23 cellular contexts compared by ENCODE assay signal in genomic region chr22:49590381-49590780, GRCh38.
"Had no signal": no experiment of that assay in that cellular context is flagged by ENCODE, and none has a peak within 500 bp of the region (broad histone marks: within the 10 kb centered on the region; RNA-seq: fewer than 3 reads in every experiment).

No MANE protein-coding gene starts in this region.

- H3K4me3 Mint-ChIP-seq: activated CD4-positive, alpha-beta memory T cell treated with anti-CD3 and anti-CD28 coated beads for 36 hours; activated CD4-positive, alpha-beta T cell treated with anti-CD3 and anti-CD28 coated beads, Interleukin-2, amount 10 ng/mL, durations not matched to agents 7 days and 5 days; activated naive CD4-positive, alpha-beta T cell treated with anti-CD3 and anti-CD28 coated beads, Interleukin-2, amount 10 ng/mL, durations not matched to agents 7 days and 5 days; activated naive CD8-positive, alpha-beta T cell treated with anti-CD3 and anti-CD28 coated beads for 36 hours; activated T-cell treated with anti-CD3 and anti-CD28 coated beads, Interleukin-2, amount 50 U/mL, for 72 hours had no signal

- H3K27ac Mint-ChIP-seq: activated CD4-positive, alpha-beta memory T cell treated with anti-CD3 and anti-CD28 coated beads for 36 hours; activated CD4-positive, alpha-beta T cell treated with anti-CD3 and anti-CD28 coated beads, Interleukin-2, amount 10 ng/mL, durations not matched to agents 7 days and 5 days; activated naive CD4-positive, alpha-beta T cell treated with anti-CD3 and anti-CD28 coated beads, Interleukin-2, amount 10 ng/mL, durations not matched to agents 7 days and 5 days; activated naive CD8-positive, alpha-beta T cell treated with anti-CD3 and anti-CD28 coated beads for 36 hours; activated T-cell treated with anti-CD3 and anti-CD28 coated beads, Interleukin-2, amount 50 U/mL, for 72 hours; activated T-helper 2 cell treated with anti-CD3 and anti-CD28 coated beads, Interferon-gamma antibody, Interleukin-2, Interleukin-4, amounts not matched to agents 10 μg/mL and 5 μg/mL and 100 μg/mL, durations not matched to agents 14 hours and 24 hours and 36 hours had no signal

- DNase-seq: activated CD4-positive, alpha-beta memory T cell treated with anti-CD3 and anti-CD28 coated beads for 36 hours; activated CD4-positive, alpha-beta T cell treated with anti-CD3 and anti-CD28 coated beads, Interleukin-2, amount 10 ng/mL, durations not matched to agents 7 days and 5 days; activated CD8-positive, alpha-beta memory T cell treated with anti-CD3 and anti-CD28 coated beads for 24 hours; activated gamma-delta T cell treated with Interleukin-2 at 50 U/mL for 16 hours; activated naive CD8-positive, alpha-beta T cell treated with anti-CD3 and anti-CD28 coated beads for 36 hours; activated T-cell treated with anti-CD3 and anti-CD28 coated beads, Interleukin-2, amount 50 U/mL, for 72 hours; brain microvascular endothelial cell; IMR-90; Kasumi-1; KBM-7; NCI-H146; NCI-H187 treated with DMSO at 0.1 percent for 48 hours; NCI-H2081 treated with DMSO at 0.1 percent for 48 hours; NCI-H446; NCI-H524; Right ventricle myocardium superior; SJCRH30; SK-N-SH; T-helper 1 cell had no signal

- H3K36me3 Mint-ChIP-seq: activated CD4-positive, alpha-beta memory T cell treated with anti-CD3 and anti-CD28 coated beads for 36 hours; activated naive CD4-positive, alpha-beta T cell treated with anti-CD3 and anti-CD28 coated beads, Interleukin-2, amount 10 ng/mL, durations not matched to agents 7 days and 5 days; activated naive CD8-positive, alpha-beta T cell treated with anti-CD3 and anti-CD28 coated beads for 36 hours had no signal

- H3K27me3 ChIP-seq: brain microvascular endothelial cell, Peyer's patch had no signal

- H3K27me3 Mint-ChIP-seq: activated CD4-positive, alpha-beta memory T cell treated with anti-CD3 and anti-CD28 coated beads for 36 hours; activated CD4-positive, alpha-beta T cell treated with anti-CD3 and anti-CD28 coated beads, Interleukin-2, amount 10 ng/mL, durations not matched to agents 7 days and 5 days; activated naive CD4-positive, alpha-beta T cell treated with anti-CD3 and anti-CD28 coated beads, Interleukin-2, amount 10 ng/mL, durations not matched to agents 7 days and 5 days; activated naive CD8-positive, alpha-beta T cell treated with anti-CD3 and anti-CD28 coated beads for 36 hours had no signal

- H3K4me3 ChIP-seq: Peyer's patch, SJCRH30 had no signal

- H3K4me1 ChIP-seq: Peyer's patch, SJCRH30 had no signal

- H3K27ac ChIP-seq: brain microvascular endothelial cell, Peyer's patch, RWPE1, SJCRH30 had no signal

- H3K4me1 Mint-ChIP-seq: activated CD4-positive, alpha-beta T cell treated with anti-CD3 and anti-CD28 coated beads, Interleukin-2, amount 10 ng/mL, durations not matched to agents 7 days and 5 days; activated naive CD4-positive, alpha-beta T cell treated with anti-CD3 and anti-CD28 coated beads, Interleukin-2, amount 10 ng/mL, durations not matched to agents 7 days and 5 days; activated naive CD8-positive, alpha-beta T cell treated with anti-CD3 and anti-CD28 coated beads for 36 hours had no signal

- ATAC-seq: activated T-cell treated with anti-CD3 and anti-CD28 coated beads, Interleukin-2, amount 50 U/mL, for 72 hours had no signal

- H3K36me3 ChIP-seq: brain microvascular endothelial cell, Peyer's patch, SJCRH30 had no signal

- H3K9me3 ChIP-seq: Peyer's patch, SJCRH30, SK-N-SH had no signal

- H3K9ac ChIP-seq: SK-N-SH had no signal

- H3K9me3 Mint-ChIP-seq: activated CD4-positive, alpha-beta memory T cell treated with anti-CD3 and anti-CD28 coated beads for 36 hours; activated CD4-positive, alpha-beta T cell treated with anti-CD3 and anti-CD28 coated beads, Interleukin-2, amount 10 ng/mL, durations not matched to agents 7 days and 5 days; activated naive CD8-positive, alpha-beta T cell treated with anti-CD3 and anti-CD28 coated beads for 36 hours; activated T-helper 2 cell treated with anti-CD3 and anti-CD28 coated beads, Interferon-gamma antibody, Interleukin-2, Interleukin-4, amounts not matched to agents 10 μg/mL and 5 μg/mL and 100 μg/mL, durations not matched to agents 14 hours and 24 hours and 36 hours had no signal
